8 cellular contexts compared by ENCODE assay signal in genomic region chr2:44171442-44171841, GRCh38. TPM values are rescaled to one million over a fixed set of nuclear protein-coding genes. Genes with fewer than 3 reads are reported as not detected.
DNase-seq lines count a peak whose midpoint lies in the region; TF ChIP-seq lines count a peak whose summit lies in the region.
"Not testable (repeated sequence)": the region's sequence is repeated elsewhere in the genome, so short reads cannot be mapped to it uniquely, and the experiment has no call there.

No MANE protein-coding gene starts in this region.

- H4K20me1 ChIP-seq in SK-N-SH (ENCODE audit: insufficient read depth) = peaks cover 54% of the 10 kb centered on the region

- DNase-seq in HFF-Myc (ENCODE audit: extremely low read depth, low read depth); SK-N-SH; activated naive CD4-positive, alpha-beta T cell treated with anti-CD3 and anti-CD28 coated beads, Interleukin-2, amount 10 ng/mL, durations not matched to agents 7 days and 5 days; dorsolateral prefrontal cortex; nephron progenitor cell: not testable (repeated sequence)
- DNase-seq in stimulated activated naive CD4-positive, alpha-beta T cell treated with Interleukin-2 at 50 U/mL for 16 hours (lab: John Stamatoyannopoulos, UW) = peak; percentile 2

- H3K36me3 Mint-ChIP-seq in activated naive CD4-positive, alpha-beta T cell treated with anti-CD3 and anti-CD28 coated beads, Interleukin-2, amount 10 ng/mL, durations not matched to agents 7 days and 5 days = peaks cover 28% of the 10 kb centered on the region
- peaks cover 25% of the 10 kb centered on the region for H3K36me3 Mint-ChIP-seq in nephron progenitor cell (ENCODE audit: low read depth)

- POLR2A ChIA-PET in SK-N-SH (lab: Yijun Ruan, JAX) = not testable (repeated sequence)

- not testable (repeated sequence) for TF ChIP-seq CTCF in HFF-Myc (IDR thresholded peaks at IDR 0.05; ENCODE audit: low read depth, low read length, missing control alignments); SK-N-SH (IDR thresholded peaks at IDR 0.05); dorsolateral prefrontal cortex (IDR thresholded peaks at IDR 0.05 in 54 of 56, conservative IDR thresholded peaks at IDR 0.05 in 2 of 56; ENCODE audit: low read depth in 1 of 56, partially characterized antibody in 56 of 56); nephron progenitor cell (IDR thresholded peaks at IDR 0.05)

- H3K4me3 ChIP-seq in ACC112 (ENCODE audit: low read depth, low read length) = peak overlapping the region; percentile 92
- peak overlapping the region; percentile 80; the same call in 1 of the 2 replicates for H3K4me3 ChIP-seq in HFF-Myc (replicated peaks; ENCODE audit: low read depth, low read length)
- peak overlapping the region in 1 of 2 experiments; percentile 76; a peak in 2 of 4 replicates for H3K4me3 ChIP-seq in SK-N-SH (ENCODE audit: low read depth in 2 of 2, low read length in 1 of 2)
- peak overlapping the region; percentile 52 to 100 (median 91) for H3K4me3 ChIP-seq in dorsolateral prefrontal cortex
- peak overlapping the region; percentile 99 for H3K4me3 ChIP-seq in iPS-11a (ENCODE audit: low read depth, low read length)

- H3K4me1 ChIP-seq in ACC112 (ENCODE audit: control insufficient read depth, insufficient read depth, low read length, unreplicated experiment) (peaks cover 24% of the 10 kb centered on the region), SK-N-SH (ENCODE audit: control insufficient read depth in 1 of 2, insufficient read depth in 2 of 2, low read depth in 1 of 2, low read length in 1 of 2) (peaks cover 4 to 16% of the 10 kb centered on the region in 2 experiments)

- not testable (repeated sequence) for H3K9me2 ChIP-seq in SK-N-SH

- H3K27ac Mint-ChIP-seq in activated naive CD4-positive, alpha-beta T cell treated with anti-CD3 and anti-CD28 coated beads, Interleukin-2, amount 10 ng/mL, durations not matched to agents 7 days and 5 days = not testable (repeated sequence)
- H3K27ac Mint-ChIP-seq in nephron progenitor cell = peak overlapping the region; percentile 50

- H3K36me3 ChIP-seq in ACC112 (ENCODE audit: insufficient read depth, low read length); SK-N-SH (replicated peaks in 1 of 2; ENCODE audit: control insufficient read depth in 1 of 2, insufficient read depth in 2 of 2, low read length in 1 of 2): not testable (repeated sequence)

- H2AFZ ChIP-seq in ACC112 (ENCODE audit: low read length, unreplicated experiment); SK-N-SH (ENCODE audit: low read depth): not testable (repeated sequence)

- CTCF ChIA-PET in SK-N-SH (lab: Yijun Ruan, JAX) = interaction anchor here (0.7 to 3.9 kb wide), 7 partner anchors 12 to 219 kb away, joined by 3 to 11 read pairs (median 4); no protein-coding TSS in a partner anchor
- CTCF ChIA-PET in activated naive CD4-positive, alpha-beta T cell treated with anti-CD3 and anti-CD28 coated beads, Interleukin-2, amount 10 ng/mL, durations not matched to agents 7 days and 5 days (lab: Charles Lee) = interaction anchor here (1.9 kb wide), 1 partner anchor 83 kb away, joined by 9 read pairs; no protein-coding TSS in a partner anchor

- H3K27ac ChIP-seq in ACC112 (ENCODE audit: low read depth, low read length) (peak overlapping the region; percentile 48), SK-N-SH (ENCODE audit: low read depth in 2 of 2, low read length in 1 of 2) (peak overlapping the region in 1 of 2 experiments; percentile 74; a peak in 2 of 4 replicates), dorsolateral prefrontal cortex (peak overlapping the region in 55 of 59 donors; percentile 57 to 99 (median 94))

- intact Hi-C loops in dorsolateral prefrontal cortex (cut with DNase I) = not testable (repeated sequence)

- H3K4me3 Mint-ChIP-seq in activated naive CD4-positive, alpha-beta T cell treated with anti-CD3 and anti-CD28 coated beads, Interleukin-2, amount 10 ng/mL, durations not matched to agents 7 days and 5 days = peak overlapping the region; percentile 89
- H3K4me3 Mint-ChIP-seq in nephron progenitor cell = peak overlapping the region; percentile 93

- not testable (repeated sequence) for H3K9me3 ChIP-seq in SK-N-SH

- WGBS in SK-N-SH (ENCODE audit: low lambda C conversion rate) = 80% methylated on average over 8 of the region's 8 CpGs

- H3K4me1 Mint-ChIP-seq in activated naive CD4-positive, alpha-beta T cell treated with anti-CD3 and anti-CD28 coated beads, Interleukin-2, amount 10 ng/mL, durations not matched to agents 7 days and 5 days = peaks cover 60% of the 10 kb centered on the region
- H3K4me1 Mint-ChIP-seq in nephron progenitor cell = peaks cover 32% of the 10 kb centered on the region

- not testable (repeated sequence) for H3K27me3 ChIP-seq in ACC112 (ENCODE audit: insufficient read depth, low read length); SK-N-SH (ENCODE audit: insufficient read depth); dorsolateral prefrontal cortex

- H3K79me2 ChIP-seq in ACC112 (ENCODE audit: control insufficient read depth, insufficient read depth, low read length, unreplicated experiment) = peaks cover 72% of the 10 kb centered on the region
- peaks cover 74% of the 10 kb centered on the region for H3K79me2 ChIP-seq in SK-N-SH (ENCODE audit: insufficient read depth)

- TF ChIP-seq RAD21 in SK-N-SH (IDR thresholded peaks at IDR 0.05; ENCODE audit: low read length) = not testable (repeated sequence)

- H3K4me2 ChIP-seq in SK-N-SH = peak overlapping the region; percentile 87

- not testable (repeated sequence) for H3K9me3 Mint-ChIP-seq in activated naive CD4-positive, alpha-beta T cell treated with anti-CD3 and anti-CD28 coated beads, Interleukin-2, amount 10 ng/mL, durations not matched to agents 7 days and 5 days
- H3K9me3 Mint-ChIP-seq in nephron progenitor cell = peaks cover 16% of the 10 kb centered on the region

- not testable (repeated sequence) for H3K27me3 Mint-ChIP-seq in activated naive CD4-positive, alpha-beta T cell treated with anti-CD3 and anti-CD28 coated beads, Interleukin-2, amount 10 ng/mL, durations not matched to agents 7 days and 5 days; nephron progenitor cell (ENCODE audit: low read depth, poor library complexity)

- TF ChIP-seq EP300 in SK-N-SH (IDR thresholded peaks at IDR 0.05; ENCODE audit: borderline replicate concordance in 1 of 2, low read depth in 1 of 2, low read length in 1 of 2) = not testable (repeated sequence)

- H3F3A ChIP-seq in SK-N-SH (replicated peaks; ENCODE audit: insufficient read depth) = peaks cover 14% of the 10 kb centered on the region

- peak overlapping the region; percentile 83; the same call in 1 of the 2 replicates for H3K9ac ChIP-seq in SK-N-SH

RNA-seq across cellular contexts. Expression of gene PPM1B, which starts 2.8 kb away (rescaled TPM):
- 16.2 and 17.3 TPM in 2 replicates for polyA plus RNA-seq in SK-N-SH (2012; rRNA removed)
- polyA plus RNA-seq in SK-N-SH (2012; cell fraction: cytosol; rRNA removed) = 22.0 and 24.3 TPM in 2 replicates
- polyA plus RNA-seq in SK-N-SH (2012; cell fraction: nucleus; rRNA removed) = 7.8 and 14.2 TPM in 2 replicates
- 100 to 1,000 TPM in 43 of 120 experiments, 10 to 100 TPM in 77; 60.7 to 138 (median 94.9) TPM for total RNA-seq in dorsolateral prefrontal cortex
